Comparison of ENCODE assay signal across 10 cellular contexts in genomic region chr9:131361202-131361833, GRCh38. TPM values are rescaled to one million over a fixed set of nuclear protein-coding genes. Genes with fewer than 3 reads are reported as not detected.
A peak's percentile ranks its signal among the peaks of the same experiment; 100 is the strongest.
DNase-seq lines count a peak whose midpoint lies in the region; ATAC-seq and TF ChIP-seq lines count a peak whose summit lies in the region.
"Had no signal": no experiment of that assay in that cellular context is flagged by ENCODE, and none has a peak within 500 bp of the region (broad histone marks: within the 10 kb centered on the region; RNA-seq: fewer than 3 reads in every experiment).

No MANE protein-coding gene starts in this region.

- H3K9me3 ChIP-seq in gastrocnemius medialis = no peaks in the 10 kb centered on the region
- H3K9me3 ChIP-seq: sigmoid colon had no signal

- no peaks in the 10 kb centered on the region for H3K27me3 ChIP-seq in gastrocnemius medialis
- H3K27me3 ChIP-seq: sigmoid colon had no signal

- peak overlapping the region; percentile 44 for H3K27ac ChIP-seq in epithelial cell of prostate
- peak overlapping the region in 1 of 4 donors; percentile 13 for H3K27ac ChIP-seq in gastrocnemius medialis

- no peak overlapping the region for H3K4me3 ChIP-seq in gastrocnemius medialis
- H3K4me3 ChIP-seq: sigmoid colon had no signal

- ATAC-seq in gastrocnemius medialis = no peak
- ATAC-seq in HG02588 (IDR thresholded peaks at IDR 0.05; ENCODE audit: unreplicated experiment) = no peak

- DNase-seq in NCI-H2029 (lab: John Stamatoyannopoulos, UW) (peak; percentile 47), NCI-H2029 treated with DMSO at 0.1 percent for 48 hours (lab: John Stamatoyannopoulos, UW) (no peak), SW480 (ENCODE audit: low spot score) (peak; percentile 31), epithelial cell of prostate (ENCODE audit: low read depth, low spot score) (peak; percentile 80), gastrocnemius medialis (no peak), GM19240 (ENCODE audit: insufficient read length, low spot score) (no peak)
- peak; percentile 34 to 40 for DNase-seq in stimulated activated CD4-positive, alpha-beta T cell treated with anti-CD3 and anti-CD28 coated beads, Interleukin-4, amount 100 ng/mL, for 4 hours
- DNase-seq: foreskin melanocyte, sigmoid colon had no signal

- TF ChIP-seq POLR2A in gastrocnemius medialis (IDR thresholded peaks at IDR 0.05) = no peak

- in situ Hi-C loops in gastrocnemius medialis (cut with MboI; ENCODE audit: low sequenced_read_pairs in 4 of 4) = loop anchor here in 2 of 4 donors (25.0 kb wide), 2 partner anchors 101 to 376 kb away; partner anchors contain the start of gene RAPGEF1 (in 2 of the 2)

- intact Hi-C loops in gastrocnemius medialis (cut with DNase I; ENCODE audit: low total_unique reads) = no loop called here

- no peaks in the 10 kb centered on the region for H3K36me3 ChIP-seq in gastrocnemius medialis
- H3K36me3 ChIP-seq: sigmoid colon had no signal

- TF ChIP-seq CTCF in gastrocnemius medialis (IDR thresholded peaks at IDR 0.05 in 4 of 5, conservative IDR thresholded peaks at IDR 0.05 in 1 of 5) = no peak

- H3K4me1 ChIP-seq in gastrocnemius medialis = peaks cover 0 to 11% of the 10 kb centered on the region in 2 donors

RNA-seq across cellular contexts. Expression of gene PRRC2B, which starts 32.6 kb away (rescaled TPM):
- total RNA-seq in gastrocnemius medialis = 10 to 100 TPM; 29.9 to 41.6 (median 37.2) TPM

Comparison
In these comparisons a context has a peak if more than half of its experiments do, and no peak if none do; other contexts are left out.
1. DNase-seq: peak in NCI-H2029 (single experiment), SW480 (single experiment), epithelial cell of prostate (single experiment) and stimulated activated CD4-positive, alpha-beta T cell treated with anti-CD3 and anti-CD28 coated beads, Interleukin-4, amount 100 ng/mL, for 4 hours (2 of 2); none in NCI-H2029 treated with DMSO at 0.1 percent for 48 hours (single experiment), gastrocnemius medialis (0 of 2) and GM19240 (single experiment).